Comparison of ENCODE assay signal across 1 cellular context in the genomic region with DNA sequence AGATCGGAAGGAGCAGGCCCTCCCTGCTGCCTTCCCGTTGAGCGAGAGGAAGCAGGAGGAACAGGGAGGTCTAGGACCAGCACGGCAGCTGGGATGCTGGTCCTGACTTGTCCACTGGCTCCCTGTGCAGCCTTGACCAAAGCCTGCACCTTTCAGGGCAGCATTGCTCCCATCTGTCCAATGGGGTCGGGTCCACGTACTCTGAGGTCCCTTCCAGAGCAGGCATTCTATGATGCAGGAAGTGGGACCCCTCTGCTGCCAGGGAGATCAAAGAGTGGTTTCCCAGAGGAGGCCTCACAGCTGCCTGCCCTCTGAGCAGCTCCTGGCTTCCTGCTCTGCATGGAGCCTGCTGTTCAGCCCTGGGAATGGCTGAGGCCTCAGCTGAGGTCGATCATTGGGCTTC.
TF ChIP-seq lines count a peak whose summit lies in the region.

No MANE protein-coding gene starts in this region.

TF ChIP-seq in WTC11, 78 proteins besides CTCF, POLR2A, EP300 and RAD21 (continued from another document):
- TF ChIP-seq, protein P1, sequence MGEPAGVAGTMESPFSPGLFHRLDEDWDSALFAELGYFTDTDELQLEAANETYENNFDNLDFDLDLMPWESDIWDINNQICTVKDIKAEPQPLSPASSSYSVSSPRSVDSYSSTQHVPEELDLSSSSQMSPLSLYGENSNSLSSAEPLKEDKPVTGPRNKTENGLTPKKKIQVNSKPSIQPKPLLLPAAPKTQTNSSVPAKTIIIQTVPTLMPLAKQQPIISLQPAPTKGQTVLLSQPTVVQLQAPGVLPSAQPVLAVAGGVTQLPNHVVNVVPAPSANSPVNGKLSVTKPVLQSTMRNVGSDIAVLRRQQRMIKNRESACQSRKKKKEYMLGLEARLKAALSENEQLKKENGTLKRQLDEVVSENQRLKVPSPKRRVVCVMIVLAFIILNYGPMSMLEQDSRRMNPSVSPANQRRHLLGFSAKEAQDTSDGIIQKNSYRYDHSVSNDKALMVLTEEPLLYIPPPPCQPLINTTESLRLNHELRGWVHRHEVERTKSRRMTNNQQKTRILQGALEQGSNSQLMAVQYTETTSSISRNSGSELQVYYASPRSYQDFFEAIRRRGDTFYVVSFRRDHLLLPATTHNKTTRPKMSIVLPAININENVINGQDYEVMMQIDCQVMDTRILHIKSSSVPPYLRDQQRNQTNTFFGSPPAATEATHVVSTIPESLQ (CRISPR knock-in tag; IDR thresholded peaks at IDR 0.05): no peak
- TF ChIP-seq ZNF416 (CRISPR knock-in tag; IDR thresholded peaks at IDR 0.05) (no peak), GRHL2 (CRISPR knock-in tag; IDR thresholded peaks at IDR 0.05; ENCODE audit: insufficient replicate concordance, severe bottlenecking) (no peak), ZNF138 (CRISPR knock-in tag; conservative IDR thresholded peaks at IDR 0.05) (no peak), GTF2I (CRISPR knock-in tag; conservative IDR thresholded peaks at IDR 0.05) (no peak), SOX15 (CRISPR knock-in tag; IDR thresholded peaks at IDR 0.05) (no peak), GABPB1 (CRISPR knock-in tag; IDR thresholded peaks at IDR 0.05) (no peak), EMX1 (CRISPR knock-in tag; IDR thresholded peaks at IDR 0.05) (no peak)
- TF ChIP-seq, protein P2, sequence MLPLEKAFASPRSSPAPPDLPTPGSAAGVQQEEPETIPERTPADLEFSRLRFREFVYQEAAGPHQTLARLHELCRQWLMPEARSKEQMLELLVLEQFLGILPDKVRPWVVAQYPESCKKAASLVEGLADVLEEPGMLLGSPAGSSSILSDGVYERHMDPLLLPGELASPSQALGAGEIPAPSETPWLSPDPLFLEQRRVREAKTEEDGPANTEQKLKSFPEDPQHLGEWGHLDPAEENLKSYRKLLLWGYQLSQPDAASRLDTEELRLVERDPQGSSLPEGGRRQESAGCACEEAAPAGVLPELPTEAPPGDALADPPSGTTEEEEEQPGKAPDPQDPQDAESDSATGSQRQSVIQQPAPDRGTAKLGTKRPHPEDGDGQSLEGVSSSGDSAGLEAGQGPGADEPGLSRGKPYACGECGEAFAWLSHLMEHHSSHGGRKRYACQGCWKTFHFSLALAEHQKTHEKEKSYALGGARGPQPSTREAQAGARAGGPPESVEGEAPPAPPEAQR (CRISPR knock-in tag; IDR thresholded peaks at IDR 0.05): no peak
TF ChIP-seq in WTC11: peak in this region for 0.
